In the genomic region with DNA sequence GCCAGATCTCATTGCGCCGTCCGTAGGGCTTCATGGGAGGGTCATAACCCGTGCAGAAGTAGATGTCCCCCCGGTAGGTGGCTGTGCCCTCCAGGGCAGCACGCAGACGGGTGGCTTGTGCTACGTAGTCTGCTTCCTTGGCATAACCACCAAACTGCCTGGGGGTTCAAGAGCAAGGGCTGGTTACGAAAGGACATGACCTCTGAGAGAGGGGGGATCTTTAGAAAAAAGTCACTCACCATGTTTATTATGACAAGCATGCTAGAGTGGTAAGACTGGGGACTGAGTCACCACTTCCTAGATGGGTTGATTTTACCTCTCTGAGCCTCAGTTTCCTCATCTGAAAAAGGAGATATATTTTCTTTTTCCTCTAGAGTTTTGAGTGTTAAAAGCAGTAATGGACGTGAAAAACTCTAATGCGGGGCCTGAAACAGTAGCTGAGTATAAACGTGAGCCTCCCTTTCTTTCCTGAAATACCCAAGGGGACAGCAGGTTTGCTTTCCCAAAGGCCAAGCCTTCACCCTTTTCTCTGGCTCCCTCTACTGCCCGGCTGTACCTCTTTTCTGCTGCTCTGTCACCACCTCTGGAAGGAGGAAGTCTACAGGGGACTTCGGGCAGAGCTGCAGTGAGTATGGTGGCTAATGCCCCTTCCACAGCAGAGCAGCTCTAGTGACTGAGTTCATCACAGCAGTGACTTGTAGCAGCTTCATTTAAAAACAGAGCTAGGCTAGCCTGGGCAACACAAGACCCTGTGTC, we compare ENCODE assay signal across 8 cellular contexts. TPM values are rescaled to one million over a fixed set of nuclear protein-coding genes. Genes with fewer than 3 reads are reported as not detected.
A peak's percentile ranks its signal among the peaks of the same experiment; 100 is the strongest.
DNase-seq lines count a peak whose midpoint lies in the region; ATAC-seq and TF ChIP-seq lines count a peak whose summit lies in the region.

No MANE protein-coding gene starts in this region.

- intact Hi-C loops in PC-9 (cut with micrococcal nuclease; ENCODE audit: unreplicated experiment): no loop called here
- intact Hi-C loops in sigmoid colon (cut with DNase I): no loop called here

- no peak for TF ChIP-seq EP300 in sigmoid colon (IDR thresholded peaks at IDR 0.05)

- H3K4me1 ChIP-seq in PC-9 (replicated peaks; ENCODE audit: insufficient read depth) (peaks cover 36% of the 10 kb centered on the region), sigmoid colon (peaks cover 0 to 32% (median 28%) of the 10 kb centered on the region in 4 donors)

- TF ChIP-seq POLR2A in sigmoid colon (IDR thresholded peaks at IDR 0.05): no peak

- H3K4me1 Mint-ChIP-seq in activated T-cell treated with anti-CD3 and anti-CD28 coated beads, Interleukin-2, amount 50 U/mL, for 72 hours (ENCODE audit: low read depth): peaks cover 4% of the 10 kb centered on the region

- no peak overlapping the region for H3K27ac Mint-ChIP-seq in activated T-cell treated with anti-CD3 and anti-CD28 coated beads, Interleukin-2, amount 50 U/mL, for 72 hours

- H3F3A ChIP-seq in PC-9 (ENCODE audit: insufficient read depth, low read depth): peaks cover 34% of the 10 kb centered on the region

- WGBS in sigmoid colon, 2 donors: 77 to 84% methylated on average over 14 of the region's 14 CpGs

- H3K4me3 ChIP-seq in PC-9 (no peak overlapping the region), fibroblast of mammary gland (ENCODE audit: control insufficient read depth, low read depth, low read length) (no peak overlapping the region), sigmoid colon (no peak overlapping the region)

- peak in 1 of 2 donors; percentile 38 for ATAC-seq in activated T-cell treated with anti-CD3 and anti-CD28 coated beads, Interleukin-2, amount 50 U/mL, for 72 hours (replicated peaks in 1 of 2)
- ATAC-seq in HG02870 (IDR thresholded peaks at IDR 0.05; ENCODE audit: unreplicated experiment): no peak

- peak overlapping the region; percentile 66 for H3K27ac ChIP-seq in PC-9
- peak overlapping the region; percentile 25 to 60 (median 45) for H3K27ac ChIP-seq in sigmoid colon

- no peak overlapping the region for H2AFZ ChIP-seq in PC-9

- H3K9me2 ChIP-seq in PC-9 (ENCODE audit: insufficient read depth): no peaks in the 10 kb centered on the region

- peak; percentile 48 for TF ChIP-seq CTCF in PC-9 (conservative IDR thresholded peaks at IDR 0.05)
- TF ChIP-seq CTCF in fibroblast of mammary gland (conservative IDR thresholded peaks at IDR 0.05; ENCODE audit: control insufficient read depth, insufficient read depth, low read depth, low read length): peak; percentile 69
- no peak for TF ChIP-seq CTCF in sigmoid colon (IDR thresholded peaks at IDR 0.05)

- peak overlapping the region; percentile 3; the same call in 1 of the 2 replicates for H3K4me2 ChIP-seq in PC-9

- H3K36me3 ChIP-seq in PC-9 (ENCODE audit: low read depth) (peaks cover 54% of the 10 kb centered on the region), sigmoid colon (peaks cover 0 to 48% (median 27%) of the 10 kb centered on the region in 4 donors)

- peaks cover 8 to 11% of the 10 kb centered on the region in 2 donors for H3K9me3 Mint-ChIP-seq in activated T-cell treated with anti-CD3 and anti-CD28 coated beads, Interleukin-2, amount 50 U/mL, for 72 hours

- POLR2A ChIA-PET in PC-9 (lab: Charles Lee; ENCODE audit: unreplicated experiment): interaction anchor here (0.5 to 0.6 kb wide), 4 partner anchors 39 to 402 kb away, joined by 5 to 8 read pairs (median 6); a partner anchor contains a TSS

- H3K27me3 Mint-ChIP-seq in activated T-cell treated with anti-CD3 and anti-CD28 coated beads, Interleukin-2, amount 50 U/mL, for 72 hours (ENCODE audit: low read depth): no peaks in the 10 kb centered on the region

- no peak overlapping the region for H3K4me3 Mint-ChIP-seq in activated T-cell treated with anti-CD3 and anti-CD28 coated beads, Interleukin-2, amount 50 U/mL, for 72 hours

- BruUV-seq in PC-9 (replicated peaks; lab: Mats Ljungman, UMichigan): no TSS peak

- H3K27me3 ChIP-seq in PC-9 (ENCODE audit: insufficient read depth, low read depth) (no peaks in the 10 kb centered on the region), sigmoid colon (no peaks in the 10 kb centered on the region)

- DNase-seq in activated T-cell treated with anti-CD3 and anti-CD28 coated beads, Interleukin-2, amount 50 U/mL, for 72 hours: peak; percentile 8 to 11
- DNase-seq in activated T-cell treated with anti-CD3 and anti-CD28 coated beads, Interleukin-2, amount 50 U/mL, for 1 hour: no peak
- peak in 1 of 2 experiments; percentile 66 for DNase-seq in PC-9
- peak; percentile 65 for DNase-seq in fibroblast of mammary gland (ENCODE audit: low read depth)
- DNase-seq in sigmoid colon: no peak
- no peak for DNase-seq in stimulated activated CD4-positive, alpha-beta T cell treated with anti-CD3 and anti-CD28 coated beads, Interleukin-4, amount 100 ng/mL, for 24 hours
- DNase-seq in SK-N-DZ (ENCODE audit: low spot score): no peak

- H3K79me2 ChIP-seq in PC-9 (ENCODE audit: low read depth): peaks cover 10% of the 10 kb centered on the region

- H4K20me1 ChIP-seq in PC-9 (ENCODE audit: insufficient read depth): no peaks in the 10 kb centered on the region

- CTCF ChIA-PET in PC-9 (lab: Charles Lee): interaction anchor here (0.5 to 2.1 kb wide), 13 partner anchors 10 to 1499 kb away, joined by 3 to 16 read pairs (median 6); a partner anchor contains a TSS

- no peaks in the 10 kb centered on the region; the same call in 1 of the 2 replicates for H3K9me3 ChIP-seq in PC-9 (ENCODE audit: insufficient read depth, low read depth)
- peaks cover 0 to 9% (median 4%) of the 10 kb centered on the region in 4 donors for H3K9me3 ChIP-seq in sigmoid colon

- H3K36me3 Mint-ChIP-seq in activated T-cell treated with anti-CD3 and anti-CD28 coated beads, Interleukin-2, amount 50 U/mL, for 72 hours (ENCODE audit: insufficient read depth in 2 of 2): peaks cover 10 to 23% of the 10 kb centered on the region in 2 donors

RNA-seq across cellular contexts. Expression of a gene that starts 23.5 kb away (rescaled TPM):
- total RNA-seq in activated T-cell treated with anti-CD3 and anti-CD28 coated beads, Interleukin-2, amount 50 U/mL, for 72 hours: not detected
- total RNA-seq in PC-9 (2021) (not detected in 2 replicates), sigmoid colon (not detected)
- polyA plus RNA-seq in sigmoid colon: under 1 TPM in 1 of 3 donors, not detected in 2; 0.16 TPM
- not detected in 2 replicates for polyA plus RNA-seq in SK-N-DZ (2014; cell fraction: cytosol; rRNA removed)
- not detected in 2 replicates for polyA plus RNA-seq in SK-N-DZ (2014; cell fraction: nucleus; rRNA removed)

RNA-seq across cellular contexts. Expression of a gene that starts 24.6 kb away (rescaled TPM):
- total RNA-seq in activated T-cell treated with anti-CD3 and anti-CD28 coated beads, Interleukin-2, amount 50 U/mL, for 72 hours: 10 to 100 TPM; 28.3 to 30.4 TPM
- 148 and 195 TPM in 2 replicates for total RNA-seq in PC-9 (2021)
- total RNA-seq in sigmoid colon: 10 to 100 TPM; 32.1 to 54.8 (median 38.2) TPM
- 10 to 100 TPM; 44.9 to 85.8 (median 60.7) TPM for polyA plus RNA-seq in sigmoid colon
- polyA plus RNA-seq in SK-N-DZ (2014; cell fraction: cytosol; rRNA removed): 4.4 and 5.2 TPM in 2 replicates
- polyA plus RNA-seq in SK-N-DZ (2014; cell fraction: nucleus; rRNA removed): 1.0 and 6.1 TPM in 2 replicates

Comparison
In these comparisons a context has a peak if more than half of its experiments do, and no peak if none do; other contexts are left out.
1. DNase-seq: peak in activated T-cell treated with anti-CD3 and anti-CD28 coated beads, Interleukin-2, amount 50 U/mL, for 72 hours (2 of 2) and fibroblast of mammary gland (single experiment); none in activated T-cell treated with anti-CD3 and anti-CD28 coated beads, Interleukin-2, amount 50 U/mL, for 1 hour (single experiment), sigmoid colon (single experiment), stimulated activated CD4-positive, alpha-beta T cell treated with anti-CD3 and anti-CD28 coated beads, Interleukin-4, amount 100 ng/mL, for 24 hours (single experiment) and SK-N-DZ (single experiment).
2. CTCF ChIP-seq: peak in PC-9 (single experiment) and fibroblast of mammary gland (single experiment); none in sigmoid colon (0 of 4).